1 cellular context compared by ENCODE assay signal in genomic region chr12:89494411-89495231, GRCh38.
TF ChIP-seq lines count a peak whose summit lies in the region.

No MANE protein-coding gene starts in this region.

TF ChIP-seq in GM23338, 12 proteins besides CTCF, POLR2A, EP300 and RAD21 (continued from another document):
- TF ChIP-seq ZNF462 (CRISPR knock-in tag; IDR thresholded peaks at IDR 0.05): no peak
- no peak for TF ChIP-seq EZH2 (IDR thresholded peaks at IDR 0.05; ENCODE audit: low read depth, unreplicated experiment)
- no peak for TF ChIP-seq POLR2AphosphoS5 (IDR thresholded peaks at IDR 0.05; ENCODE audit: low read depth)
- TF ChIP-seq NANOG (IDR thresholded peaks at IDR 0.05; ENCODE audit: borderline replicate concordance): no peak
- TF ChIP-seq, protein P1, sequence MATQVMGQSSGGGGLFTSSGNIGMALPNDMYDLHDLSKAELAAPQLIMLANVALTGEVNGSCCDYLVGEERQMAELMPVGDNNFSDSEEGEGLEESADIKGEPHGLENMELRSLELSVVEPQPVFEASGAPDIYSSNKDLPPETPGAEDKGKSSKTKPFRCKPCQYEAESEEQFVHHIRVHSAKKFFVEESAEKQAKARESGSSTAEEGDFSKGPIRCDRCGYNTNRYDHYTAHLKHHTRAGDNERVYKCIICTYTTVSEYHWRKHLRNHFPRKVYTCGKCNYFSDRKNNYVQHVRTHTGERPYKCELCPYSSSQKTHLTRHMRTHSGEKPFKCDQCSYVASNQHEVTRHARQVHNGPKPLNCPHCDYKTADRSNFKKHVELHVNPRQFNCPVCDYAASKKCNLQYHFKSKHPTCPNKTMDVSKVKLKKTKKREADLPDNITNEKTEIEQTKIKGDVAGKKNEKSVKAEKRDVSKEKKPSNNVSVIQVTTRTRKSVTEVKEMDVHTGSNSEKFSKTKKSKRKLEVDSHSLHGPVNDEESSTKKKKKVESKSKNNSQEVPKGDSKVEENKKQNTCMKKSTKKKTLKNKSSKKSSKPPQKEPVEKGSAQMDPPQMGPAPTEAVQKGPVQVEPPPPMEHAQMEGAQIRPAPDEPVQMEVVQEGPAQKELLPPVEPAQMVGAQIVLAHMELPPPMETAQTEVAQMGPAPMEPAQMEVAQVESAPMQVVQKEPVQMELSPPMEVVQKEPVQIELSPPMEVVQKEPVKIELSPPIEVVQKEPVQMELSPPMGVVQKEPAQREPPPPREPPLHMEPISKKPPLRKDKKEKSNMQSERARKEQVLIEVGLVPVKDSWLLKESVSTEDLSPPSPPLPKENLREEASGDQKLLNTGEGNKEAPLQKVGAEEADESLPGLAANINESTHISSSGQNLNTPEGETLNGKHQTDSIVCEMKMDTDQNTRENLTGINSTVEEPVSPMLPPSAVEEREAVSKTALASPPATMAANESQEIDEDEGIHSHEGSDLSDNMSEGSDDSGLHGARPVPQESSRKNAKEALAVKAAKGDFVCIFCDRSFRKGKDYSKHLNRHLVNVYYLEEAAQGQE (IDR thresholded peaks at IDR 0.05; ENCODE audit: unreplicated experiment): no peak
- TF ChIP-seq EZH2phosphoT487 (IDR thresholded peaks at IDR 0.05; ENCODE audit: unreplicated experiment): no peak
- no peak for TF ChIP-seq JUNB (IDR thresholded peaks at IDR 0.05; ENCODE audit: unreplicated experiment)
- TF ChIP-seq STAT1 (IDR thresholded peaks at IDR 0.05; ENCODE audit: unreplicated experiment): no peak
- TF ChIP-seq ZNF114 (CRISPR knock-in tag; IDR thresholded peaks at IDR 0.05): no peak
- TF ChIP-seq CREB1 (CRISPR knock-in tag; IDR thresholded peaks at IDR 0.05; ENCODE audit: low read depth): no peak
